In genomic region chr13:111657013-111657412, GRCh38 we compare ENCODE assay signal across 19 cellular contexts.
DNase-seq lines count a peak whose midpoint lies in the region; ATAC-seq and TF ChIP-seq lines count a peak whose summit lies in the region.
"Had no signal": no experiment of that assay in that cellular context is flagged by ENCODE, and none has a peak within 500 bp of the region (broad histone marks: within the 10 kb centered on the region; RNA-seq: fewer than 3 reads in every experiment).

No MANE protein-coding gene starts in this region.

- H3K4me3 ChIP-seq in BLaER1 treated with 17β-estradiol and CSF1 and Interleukin-3, amounts not matched to agents 10 nM and 100 nM: no peak overlapping the region
- H3K4me3 ChIP-seq in Caco-2 (ENCODE audit: low read depth, low read length): no peak overlapping the region

- H3K9me3 ChIP-seq in BLaER1 treated with 17β-estradiol and CSF1 and Interleukin-3, amounts not matched to agents 10 nM and 100 nM (replicated peaks in 1 of 11): no peaks in the 10 kb centered on the region
- H3K9me3 ChIP-seq in Caco-2: no peaks in the 10 kb centered on the region

- no peak overlapping the region for H3K9ac ChIP-seq in BLaER1 treated with 17β-estradiol and CSF1 and Interleukin-3, amounts not matched to agents 10 nM and 100 nM

- peaks cover 10% of the 10 kb centered on the region for H3K27me3 Mint-ChIP-seq in Caco-2 (ENCODE audit: insufficient read depth, unreplicated experiment)
- H3K27me3 Mint-ChIP-seq in brain: peaks cover 11% of the 10 kb centered on the region
- H3K27me3 Mint-ChIP-seq in osteocyte (ENCODE audit: unreplicated experiment): no peaks in the 10 kb centered on the region

- 0 out of 22 replicates have a peak overlapping the region, but pooled peaks of 1 of the 11 experiments have one; percentile 14 for H3K27ac ChIP-seq in BLaER1 treated with 17β-estradiol and CSF1 and Interleukin-3, amounts not matched to agents 10 nM and 100 nM

- H4K20me1 ChIP-seq in BLaER1 treated with 17β-estradiol and CSF1 and Interleukin-3, amounts not matched to agents 10 nM and 100 nM: no peaks in the 10 kb centered on the region

- BruUV-seq in Caco-2 (replicated peaks; lab: Mats Ljungman, UMichigan): no TSS peak

- H3K4me1 Mint-ChIP-seq in Caco-2 (ENCODE audit: low read depth, unreplicated experiment) (peaks cover 6% of the 10 kb centered on the region), brain (peaks cover 47% of the 10 kb centered on the region), osteocyte (ENCODE audit: unreplicated experiment) (no peaks in the 10 kb centered on the region)

- peak overlapping the region; percentile 66 to 82 (median 76) for H3K4me2 ChIP-seq in BLaER1 treated with 17β-estradiol and CSF1 and Interleukin-3, amounts not matched to agents 10 nM and 100 nM

- H3K9me3 Mint-ChIP-seq in Caco-2 (ENCODE audit: unreplicated experiment) (no peaks in the 10 kb centered on the region), brain (peaks cover 0 to 4% (median 0%) of the 10 kb centered on the region in 5 experiments), osteocyte (ENCODE audit: unreplicated experiment) (no peaks in the 10 kb centered on the region)
- H3K9me3 Mint-ChIP-seq: CD8-positive, alpha-beta T cell had no signal

- H3K4me3 Mint-ChIP-seq in Caco-2 (ENCODE audit: unreplicated experiment) (no peak overlapping the region), brain (no peak overlapping the region), osteocyte (ENCODE audit: unreplicated experiment) (no peak overlapping the region)
- H3K4me3 Mint-ChIP-seq: CD8-positive, alpha-beta T cell; HFFc6 had no signal

- no peak for TF ChIP-seq CTCF in Caco-2 (IDR thresholded peaks at IDR 0.05; ENCODE audit: insufficient read depth in 1 of 2, low read depth in 1 of 2, low read length in 1 of 2, severe bottlenecking in 1 of 2, unreplicated experiment in 1 of 2)
- TF ChIP-seq CTCF in brain (conservative IDR thresholded peaks at IDR 0.05): no peak
- no peak for TF ChIP-seq CTCF in osteocyte (IDR thresholded peaks at IDR 0.05)

- H3K4me1 ChIP-seq in BLaER1 treated with 17β-estradiol and CSF1 and Interleukin-3, amounts not matched to agents 10 nM and 100 nM: peaks cover 31 to 48% (median 40%) of the 10 kb centered on the region in 10 experiments
- no peaks in the 10 kb centered on the region; the same call in 1 of the 2 replicates for H3K4me1 ChIP-seq in Caco-2

- CTCF ChIA-PET in Caco-2 (lab: Charles Lee): no interaction called here

- POLR2A ChIA-PET in Caco-2 (lab: Charles Lee): no interaction called here

- DNase-seq in Caco-2 (peak in 1 of 2 experiments; percentile 65), osteocyte (ENCODE audit: extremely low spot score, unreplicated experiment) (peak; percentile 57), NCI-H345 (lab: John Stamatoyannopoulos, UW) (no peak)
- no peak for DNase-seq in activated CD8-positive, alpha-beta memory T cell treated with anti-CD3 and anti-CD28 coated beads for 24 hours
- DNase-seq: Calu3, DMS153, GF-D8, HFFc6, Kasumi-1, NCI-H187 treated with DMSO at 0.1 percent for 48 hours, NCI-H2107, NCI-H226, NCI-H524 treated with DMSO at 0.1 percent for 48 hours, SHP77, SW 1271 had no signal

- intact Hi-C loops in Caco-2 (cut with micrococcal nuclease; ENCODE audit: unreplicated experiment): no loop called here

- H3K36me3 Mint-ChIP-seq in Caco-2 (ENCODE audit: insufficient read depth, unreplicated experiment) (peaks cover 5% of the 10 kb centered on the region), brain (no peaks in the 10 kb centered on the region), osteocyte (ENCODE audit: unreplicated experiment) (no peaks in the 10 kb centered on the region)
- H3K36me3 Mint-ChIP-seq: CD8-positive, alpha-beta T cell had no signal

- no peaks in the 10 kb centered on the region for H3K27me3 ChIP-seq in BLaER1 treated with 17β-estradiol and CSF1 and Interleukin-3, amounts not matched to agents 10 nM and 100 nM
- no peaks in the 10 kb centered on the region; the same call in 1 of the 2 replicates for H3K27me3 ChIP-seq in Caco-2 (replicated peaks; ENCODE audit: control insufficient read depth, insufficient read depth, low read length)

- H3K36me3 ChIP-seq in BLaER1 treated with 17β-estradiol and CSF1 and Interleukin-3, amounts not matched to agents 10 nM and 100 nM: no peaks in the 10 kb centered on the region
- no peaks in the 10 kb centered on the region for H3K36me3 ChIP-seq in Caco-2 (ENCODE audit: control insufficient read depth, insufficient read depth, low read length)

- ATAC-seq in GM21576 (IDR thresholded peaks at IDR 0.05; ENCODE audit: unreplicated experiment): no peak
- ATAC-seq: CD8-positive, alpha-beta T cell had no signal

- H3K27ac Mint-ChIP-seq in Caco-2 (ENCODE audit: unreplicated experiment) (peak overlapping the region; percentile 59), brain (peak overlapping the region in 4 of 5 experiments; percentile 1 to 87 (median 54)), osteocyte (ENCODE audit: unreplicated experiment) (no peak overlapping the region)
- H3K27ac Mint-ChIP-seq: CD8-positive, alpha-beta T cell; HFFc6 had no signal
